ENCODE assay signal across 14 cellular contexts in the genomic region with DNA sequence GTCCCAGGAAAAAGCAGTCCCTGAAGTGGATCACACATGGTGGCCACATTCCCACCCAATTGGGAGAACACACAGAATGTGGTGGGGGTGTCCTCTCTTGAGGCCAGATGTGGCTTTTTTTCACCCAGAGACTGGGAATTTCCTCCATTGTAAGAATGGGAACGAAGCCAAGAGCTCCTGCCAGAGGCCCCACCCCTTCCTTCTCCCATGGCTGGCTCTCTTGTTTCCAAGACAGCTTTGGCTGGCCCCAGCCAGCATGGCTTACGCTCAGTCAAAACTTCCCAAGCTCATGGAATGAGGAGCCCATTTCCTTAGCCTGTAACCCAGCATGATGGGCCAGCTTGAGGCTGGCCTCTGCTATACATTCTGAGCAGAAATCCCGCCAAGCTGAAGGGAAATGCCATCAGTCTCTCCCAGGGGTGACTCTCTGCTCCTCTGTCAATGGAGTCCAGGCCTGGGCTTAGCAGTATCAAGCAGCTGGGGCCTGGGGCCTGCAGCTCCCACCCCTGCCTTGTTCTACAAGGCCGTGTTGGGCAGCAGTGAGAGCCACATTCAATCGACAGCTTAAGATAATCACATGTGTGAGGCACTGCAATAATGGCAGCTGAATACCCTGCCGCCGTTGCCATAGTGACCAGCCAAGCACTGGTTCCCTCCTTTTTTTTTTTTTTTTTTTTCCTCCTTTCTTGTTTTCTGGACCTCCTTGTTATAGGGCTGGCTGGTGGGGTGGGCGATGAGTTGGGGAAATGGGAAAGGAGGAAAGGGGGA.
DNase-seq lines count a peak whose midpoint lies in the region.
"Had no signal": no experiment of that assay in that cellular context is flagged by ENCODE, and none has a peak within 500 bp of the region (broad histone marks: within the 10 kb centered on the region; RNA-seq: fewer than 3 reads in every experiment).

No MANE protein-coding gene starts in this region.

- in situ Hi-C loops in Caki2 (cut with HindIII; ENCODE audit: low pct_unique_long_range_greater_than_20kb, low sequenced_read_pairs) = no loop called here

- peak; percentile 22 for DNase-seq in Caki2 (ENCODE audit: low read depth)
- peak; percentile 83 for DNase-seq in NCI-H1105 treated with DMSO at 0.1 percent for 48 hours (lab: John Stamatoyannopoulos, UW)
- peak; percentile 74 for DNase-seq in RPMI7951 (ENCODE audit: low read depth)
- DNase-seq in iPS-NIHi7 (ENCODE audit: extremely low spot score) = peak; percentile 59
- DNase-seq in RKO (ENCODE audit: low spot score) = no peak
- DNase-seq in NCI-H187 treated with DMSO at 0.1 percent for 48 hours (lab: John Stamatoyannopoulos, UW) = no peak
- no peak for DNase-seq in activated CD4-positive, alpha-beta T cell treated with anti-CD3 and anti-CD28 coated beads, Interleukin-2, amount 50 U/mL, for 4 hours
- no peak for DNase-seq in NCI-H226
- DNase-seq: amniotic stem cell, foreskin keratinocyte, left lung, natural killer cell, OCI-M1, testis had no signal

Comparison
In these comparisons a context has a peak if more than half of its experiments do, and no peak if none do; other contexts are left out.
1. DNase-seq: peak in Caki2 (single experiment), NCI-H1105 treated with DMSO at 0.1 percent for 48 hours (single experiment), RPMI7951 (single experiment) and iPS-NIHi7 (single experiment); none in RKO (single experiment), NCI-H187 treated with DMSO at 0.1 percent for 48 hours (single experiment), activated CD4-positive, alpha-beta T cell treated with anti-CD3 and anti-CD28 coated beads, Interleukin-2, amount 50 U/mL, for 4 hours (0 of 2) and NCI-H226 (single experiment).